In genomic region chr6:27517928-27518787, GRCh38 we compare ENCODE assay signal across 8 cellular contexts. TPM values are rescaled to one million over a fixed set of nuclear protein-coding genes. Genes with fewer than 3 reads are reported as not detected.
DNase-seq lines count a peak whose midpoint lies in the region; ATAC-seq and TF ChIP-seq lines count a peak whose summit lies in the region.

No MANE protein-coding gene starts in this region.

- DNase-seq in DMS53 (lab: John Stamatoyannopoulos, UW) (peak; percentile 45), DMS53 treated with DMSO at 0.1 percent for 48 hours (lab: John Stamatoyannopoulos, UW; ENCODE audit: unreplicated experiment) (no peak), MM.1S (no peak), OCI-M1 (lab: John Stamatoyannopoulos, UW) (no peak)
- DNase-seq in activated naive CD4-positive, alpha-beta T cell treated with anti-CD3 and anti-CD28 coated beads, Interleukin-2, amount 50 U/mL, for 72 hours (ENCODE audit: low spot score in 2 of 2): no peak

- H3K4me2 ChIP-seq in MM.1S (ENCODE audit: low read depth, low read length): peak overlapping the region; percentile 64

- ATAC-seq in activated naive CD4-positive, alpha-beta T cell treated with anti-CD3 and anti-CD28 coated beads, Interleukin-2, amount 50 U/mL, for 72 hours: peak; percentile 50 to 58
- ATAC-seq in GM21723 (IDR thresholded peaks at IDR 0.05; ENCODE audit: unreplicated experiment): no peak

- no peaks in the 10 kb centered on the region for H4K20me1 ChIP-seq in MM.1S (ENCODE audit: insufficient read depth, low read length)

- H3K79me2 ChIP-seq in MM.1S (ENCODE audit: low read length): no peaks in the 10 kb centered on the region

- H2AFZ ChIP-seq in MM.1S (ENCODE audit: low read length): peak overlapping the region; percentile 81

- peak overlapping the region; percentile 96 to 100 for H3K27ac Mint-ChIP-seq in activated naive CD4-positive, alpha-beta T cell treated with anti-CD3 and anti-CD28 coated beads, Interleukin-2, amount 50 U/mL, for 72 hours

- peaks cover 10% of the 10 kb centered on the region for H3F3A ChIP-seq in MM.1S (ENCODE audit: insufficient read depth, low read length)

- H3K9me3 Mint-ChIP-seq in activated naive CD4-positive, alpha-beta T cell treated with anti-CD3 and anti-CD28 coated beads, Interleukin-2, amount 50 U/mL, for 72 hours: no peaks in the 10 kb centered on the region

- peak overlapping the region; percentile 74 for H3K4me3 ChIP-seq in MM.1S (ENCODE audit: low read length)
- peak overlapping the region; percentile 92 for H3K4me3 ChIP-seq in iPS-18a (ENCODE audit: low read length)
- H3K4me3 ChIP-seq in stomach smooth muscle (ENCODE audit: low read length in 2 of 2): peak overlapping the region; percentile 92 to 96

- peak overlapping the region; percentile 71; the same call in 1 of the 2 replicates for H3K27ac ChIP-seq in MM.1S (ENCODE audit: low read length)
- H3K27ac ChIP-seq in iPS-18a (ENCODE audit: low read length): no peak overlapping the region
- peak overlapping the region; percentile 96 for H3K27ac ChIP-seq in stomach smooth muscle (ENCODE audit: low read length)

- H3K36me3 ChIP-seq in MM.1S (replicated peaks; ENCODE audit: insufficient read depth, low read length) (no peaks in the 10 kb centered on the region), iPS-18a (ENCODE audit: control insufficient read depth, low read depth, low read length) (no peaks in the 10 kb centered on the region), stomach smooth muscle (ENCODE audit: control insufficient read depth in 2 of 2, insufficient read depth in 2 of 2, low read length in 2 of 2) (no peaks in the 10 kb centered on the region)

- H3K9ac ChIP-seq in MM.1S (ENCODE audit: low read length) (peak overlapping the region; percentile 72; the same call in 1 of the 2 replicates), iPS-18a (ENCODE audit: low read length) (peak overlapping the region; percentile 62), stomach smooth muscle (ENCODE audit: low read length in 2 of 2) (peak overlapping the region; percentile 87 to 92)

- H3K9me2 ChIP-seq in MM.1S (replicated peaks; ENCODE audit: insufficient read depth, low read length): no peaks in the 10 kb centered on the region

- H3K27me3 ChIP-seq in MM.1S (replicated peaks; ENCODE audit: insufficient read depth, low read length) (no peaks in the 10 kb centered on the region), iPS-18a (ENCODE audit: control insufficient read depth, insufficient read depth, low read length) (no peaks in the 10 kb centered on the region), stomach smooth muscle (ENCODE audit: control insufficient read depth in 1 of 2, insufficient read depth in 2 of 2, low read length in 2 of 2) (peaks cover 10 to 18% of the 10 kb centered on the region in 2 donors)

- H3K4me1 ChIP-seq in MM.1S (ENCODE audit: low read length) (0 out of 2 replicates have a peak, but pooled peaks cover 2% of the 10 kb centered on the region), iPS-18a (ENCODE audit: control insufficient read depth, low read depth, low read length) (peaks cover 5% of the 10 kb centered on the region), stomach smooth muscle (ENCODE audit: control insufficient read depth, insufficient read depth, low read length) (peaks cover 9% of the 10 kb centered on the region)

- H3K36me3 Mint-ChIP-seq in activated naive CD4-positive, alpha-beta T cell treated with anti-CD3 and anti-CD28 coated beads, Interleukin-2, amount 50 U/mL, for 72 hours: peaks cover 0 to 5% of the 10 kb centered on the region in 2 donors

- TF ChIP-seq CTCF in MM.1S (IDR thresholded peaks at IDR 0.05; ENCODE audit: low read length): no peak

- H3K9me3 ChIP-seq in MM.1S (replicated peaks; ENCODE audit: insufficient read depth, low read length) (no peaks in the 10 kb centered on the region), iPS-18a (ENCODE audit: control insufficient read depth, low read depth, low read length) (no peaks in the 10 kb centered on the region), stomach smooth muscle (ENCODE audit: control insufficient read depth in 2 of 2, low read length in 2 of 2) (no peaks in the 10 kb centered on the region)

RNA-seq across cellular contexts. Expression of gene ZNF184, which starts 45.3 kb away (rescaled TPM):
- 10 to 100 TPM; 10.2 to 15.4 TPM for total RNA-seq in activated naive CD4-positive, alpha-beta T cell treated with anti-CD3 and anti-CD28 coated beads, Interleukin-2, amount 50 U/mL, for 72 hours
